Comparison of ENCODE assay signal across 7 cellular contexts in genomic region chr12:93466625-93467350, GRCh38. TPM values are rescaled to one million over a fixed set of nuclear protein-coding genes. Genes with fewer than 3 reads are reported as not detected.
A peak's percentile ranks its signal among the peaks of the same experiment; 100 is the strongest.
DNase-seq lines count a peak whose midpoint lies in the region; ATAC-seq and TF ChIP-seq lines count a peak whose summit lies in the region.

No MANE protein-coding gene starts in this region.

- POLR2A ChIA-PET in T-cell (lab: Charles Lee) = interaction anchor here (0.5 to 1.9 kb wide), 6 partner anchors 21 to 1541 kb away, joined by 3 to 12 read pairs (median 7); partner anchors contain the start of gene UBE2N (in 1 of the 2)

- peaks cover 0 to 24% (median 2%) of the 10 kb centered on the region in 9 donors for H3K36me3 ChIP-seq in heart right ventricle

- H3K9me3 ChIP-seq in heart right ventricle = no peaks in the 10 kb centered on the region

- no peaks in the 10 kb centered on the region for H3K27me3 ChIP-seq in heart right ventricle

- DNase-seq in T-cell (no peak), heart right ventricle (peak; percentile 10 to 15), CD1c-positive myeloid dendritic cell (ENCODE audit: extremely low spot score) (no peak), SKM-1 treated with dmso at 0.1 percent for 144 hours (lab: John Stamatoyannopoulos, UW; ENCODE audit: unreplicated experiment) (no peak), iPS-NIHi7 (ENCODE audit: extremely low spot score) (no peak)
- no peak for DNase-seq in stimulated activated naive B cell treated with anti-CD40 and anti-IgM and Interleukin-4, amounts not matched to agents 10 μg/mL and 1 μg/mL and 100 μg/mL, for 72 hours

- no peaks in the 10 kb centered on the region for H3K9me3 Mint-ChIP-seq in T-cell
- no peaks in the 10 kb centered on the region for H3K9me3 Mint-ChIP-seq in stimulated activated naive B cell treated with anti-CD40 and anti-IgM and Interleukin-4, amounts not matched to agents 10 μg/mL and 1 μg/mL and 100 μg/mL, for 72 hours

- ATAC-seq in GM21723 (IDR thresholded peaks at IDR 0.05; ENCODE audit: unreplicated experiment) = peak; percentile 24
- peak in 3 of 4 experiments; percentile 14 to 28 (median 21) for ATAC-seq in T-cell (replicated peaks in 1 of 4)
- peak in 5 of 8 donors; percentile 25 to 57 (median 30) for ATAC-seq in heart right ventricle
- no peak for ATAC-seq in stimulated activated naive B cell treated with anti-CD40 and anti-IgM and Interleukin-4, amounts not matched to agents 10 μg/mL and 1 μg/mL and 100 μg/mL, for 72 hours (replicated peaks)

- CTCF ChIA-PET in T-cell (lab: Charles Lee) = interaction anchor here (0.5 to 1.9 kb wide), 20 partner anchors 17 to 1249 kb away, joined by 3 to 9 read pairs (median 4); no protein-coding TSS in a partner anchor

- H3K27ac Mint-ChIP-seq in T-cell = peak overlapping the region; percentile 83 to 95
- H3K27ac Mint-ChIP-seq in stimulated activated naive B cell treated with anti-CD40 and anti-IgM and Interleukin-4, amounts not matched to agents 10 μg/mL and 1 μg/mL and 100 μg/mL, for 72 hours = peak overlapping the region; percentile 96

- intact Hi-C loops in heart right ventricle (cut with DNase I) = no loop called here

- TF ChIP-seq CTCF in heart right ventricle (IDR thresholded peaks at IDR 0.05) = no peak

- peaks cover 0 to 33% (median 23%) of the 10 kb centered on the region in 9 donors for H3K4me1 ChIP-seq in heart right ventricle

- peak overlapping the region; percentile 86 to 95 (median 91) for H3K4me3 Mint-ChIP-seq in T-cell
- H3K4me3 Mint-ChIP-seq in stimulated activated naive B cell treated with anti-CD40 and anti-IgM and Interleukin-4, amounts not matched to agents 10 μg/mL and 1 μg/mL and 100 μg/mL, for 72 hours = peak overlapping the region; percentile 93 to 94

- peak overlapping the region in 7 of 10 donors; percentile 81 to 97 (median 89) for H3K27ac ChIP-seq in heart right ventricle

- H3K4me3 ChIP-seq in heart right ventricle = peak overlapping the region in 8 of 10 donors; percentile 56 to 90 (median 74)

- H3K36me3 Mint-ChIP-seq in T-cell = peaks cover 15% of the 10 kb centered on the region
- peaks cover 6 to 7% of the 10 kb centered on the region in 2 donors for H3K36me3 Mint-ChIP-seq in stimulated activated naive B cell treated with anti-CD40 and anti-IgM and Interleukin-4, amounts not matched to agents 10 μg/mL and 1 μg/mL and 100 μg/mL, for 72 hours

- 90 to 94% methylated on average over 9 of the region's 9 CpGs for WGBS in heart right ventricle, 2 donors

- peaks cover 33 to 39% (median 34%) of the 10 kb centered on the region in 3 donors for H3K4me1 Mint-ChIP-seq in T-cell
- H3K4me1 Mint-ChIP-seq in stimulated activated naive B cell treated with anti-CD40 and anti-IgM and Interleukin-4, amounts not matched to agents 10 μg/mL and 1 μg/mL and 100 μg/mL, for 72 hours = peaks cover 12 to 36% of the 10 kb centered on the region in 2 donors

- no peaks in the 10 kb centered on the region for H3K27me3 Mint-ChIP-seq in T-cell
- H3K27me3 Mint-ChIP-seq in stimulated activated naive B cell treated with anti-CD40 and anti-IgM and Interleukin-4, amounts not matched to agents 10 μg/mL and 1 μg/mL and 100 μg/mL, for 72 hours = no peaks in the 10 kb centered on the region

RNA-seq across cellular contexts. Expression of gene MRPL42, which starts 0.5 kb away (rescaled TPM):
- total RNA-seq in T-cell = 10 to 100 TPM; 35.1 to 46.7 (median 40.4) TPM
- 10 to 100 TPM; 34.1 to 59.6 (median 45.7) TPM for total RNA-seq in heart right ventricle
- 10 to 100 TPM; 17.4 to 33.2 TPM for polyA plus RNA-seq in heart right ventricle

RNA-seq across cellular contexts. Expression of gene UBE2N, which starts 25.0 kb away (rescaled TPM):
- total RNA-seq in T-cell = 10 to 100 TPM; 66.3 to 81.7 (median 79.2) TPM
- total RNA-seq in heart right ventricle = 100 to 1,000 TPM in 1 of 10 donors, 10 to 100 TPM in 9; 86.3 to 109 (median 96.7) TPM
- 10 to 100 TPM; 35.5 to 76.0 TPM for polyA plus RNA-seq in heart right ventricle

Comparison
In these comparisons a context has a peak if more than half of its experiments do, and no peak if none do; other contexts are left out.
1. ATAC-seq: peak in GM21723 (single experiment), T-cell (3 of 4) and heart right ventricle (5 of 8); none in stimulated activated naive B cell treated with anti-CD40 and anti-IgM and Interleukin-4, amounts not matched to agents 10 μg/mL and 1 μg/mL and 100 μg/mL, for 72 hours (0 of 2).
2. DNase-seq: peak in heart right ventricle (2 of 2); none in T-cell (0 of 34), stimulated activated naive B cell treated with anti-CD40 and anti-IgM and Interleukin-4, amounts not matched to agents 10 μg/mL and 1 μg/mL and 100 μg/mL, for 72 hours (single experiment), CD1c-positive myeloid dendritic cell (single experiment), SKM-1 treated with dmso at 0.1 percent for 144 hours (single experiment) and iPS-NIHi7 (single experiment).